Comparison of ENCODE assay signal across 13 cellular contexts in the genomic region with DNA sequence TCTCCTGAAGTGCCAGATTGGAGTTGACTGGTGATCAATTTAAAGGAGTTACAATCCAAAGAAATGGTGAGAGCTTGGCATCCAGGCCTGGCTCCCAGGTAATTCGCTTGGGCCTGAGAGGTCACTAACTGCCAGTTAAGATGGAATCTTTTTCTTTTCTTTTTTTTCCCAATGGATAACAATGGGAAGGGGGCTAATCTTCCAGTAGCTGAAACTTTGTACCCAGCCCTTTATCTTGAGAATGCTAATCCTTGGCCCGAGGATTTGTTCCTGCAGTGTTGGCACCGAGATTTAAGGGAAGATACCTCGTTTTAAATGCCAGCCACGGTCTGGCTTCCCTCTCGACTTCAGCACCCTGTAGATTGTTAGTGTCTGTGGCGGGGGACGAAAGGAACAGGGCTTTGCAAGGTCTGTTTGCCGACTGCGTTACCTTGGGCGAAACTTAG. TPM values are rescaled to one million over a fixed set of nuclear protein-coding genes. Genes with fewer than 3 reads are reported as not detected.
DNase-seq lines count a peak whose midpoint lies in the region; ATAC-seq and TF ChIP-seq lines count a peak whose summit lies in the region.
"Had no signal": no experiment of that assay in that cellular context is flagged by ENCODE, and none has a peak within 500 bp of the region (broad histone marks: within the 10 kb centered on the region; RNA-seq: fewer than 3 reads in every experiment).

No MANE protein-coding gene starts in this region.

- no peak overlapping the region for H2AFZ ChIP-seq in neural cell (ENCODE audit: low read depth, low read length)

- no peaks in the 10 kb centered on the region for H3K79me2 ChIP-seq in neural cell (replicated peaks; ENCODE audit: insufficient read depth, low read length)

- H3K27me3 Mint-ChIP-seq in endodermal cell (ENCODE audit: insufficient read depth) = peaks cover 84% of the 10 kb centered on the region

- no peak overlapping the region for H3K4me2 ChIP-seq in neural cell (ENCODE audit: low read length)

- TF ChIP-seq RAD21 in neural cell (conservative IDR thresholded peaks at IDR 0.05) = no peak

- no peak for TF ChIP-seq EP300 in neural cell (conservative IDR thresholded peaks at IDR 0.05; ENCODE audit: poor library complexity, severe bottlenecking)

- peak overlapping the region; percentile 76 for H3K27ac Mint-ChIP-seq in endodermal cell
- H3K27ac Mint-ChIP-seq: activated T-helper 2 cell treated with anti-CD3 and anti-CD28 coated beads, Interferon-gamma antibody, Interleukin-2, Interleukin-4, amounts not matched to agents 10 μg/mL and 5 μg/mL and 100 μg/mL, durations not matched to agents 14 hours and 24 hours and 36 hours; CD4-positive, alpha-beta memory T cell; stimulated activated memory B cell treated with anti-CD40 and anti-IgM and Interleukin-4, amounts not matched to agents 10 μg/mL and 1 μg/mL and 100 μg/mL, for 72 hours had no signal

- POLR2A ChIA-PET in A673 (lab: Charles Lee; ENCODE audit: low non-redundant PET) = interaction anchor here (0.7 kb wide), 1 partner anchor 264 kb away, joined by 4 read pairs; no protein-coding TSS in a partner anchor

- H3K9me3 Mint-ChIP-seq in endodermal cell = no peaks in the 10 kb centered on the region

- H3K4me3 ChIP-seq in A673 (ENCODE audit: low read depth, low read length, poor library complexity, severe bottlenecking) = peak overlapping the region; percentile 57
- H3K4me3 ChIP-seq in endodermal cell (ENCODE audit: low read length) = peak overlapping the region; percentile 82
- H3K4me3 ChIP-seq in neural cell (ENCODE audit: low read length) = no peak overlapping the region
- no peak overlapping the region for H3K4me3 ChIP-seq in left lung

- H3K27me3 ChIP-seq in A673 (replicated peaks; ENCODE audit: insufficient read depth, low read depth, low read length, poor library complexity) (peaks cover 14% of the 10 kb centered on the region), endodermal cell (ENCODE audit: control insufficient read depth, insufficient read depth, low read length, poor library complexity, severe bottlenecking) (peaks cover 80% of the 10 kb centered on the region), neural cell (ENCODE audit: insufficient read depth, low read depth, low read length) (peaks cover 100% of the 10 kb centered on the region), left lung (peaks cover 100% of the 10 kb centered on the region in 2 donors)

- H3K9me3 ChIP-seq in A673 (ENCODE audit: low read depth, low read length, poor library complexity, severe bottlenecking) = no peaks in the 10 kb centered on the region
- H3K9me3 ChIP-seq in endodermal cell (ENCODE audit: control insufficient read depth, low read length) = no peaks in the 10 kb centered on the region
- no peaks in the 10 kb centered on the region for H3K9me3 ChIP-seq in neural cell (ENCODE audit: low read length)
- H3K9me3 ChIP-seq in left lung = no peaks in the 10 kb centered on the region

- 0% methylated on average over 6 to 11 of the region's 11 CpGs for WGBS in endodermal cell (ENCODE audit: insufficient coverage in 1 of 2, insufficient read length in 1 of 2), 2 experiments

- H3K9ac ChIP-seq in endodermal cell (ENCODE audit: extremely low read depth, low read length, poor library complexity, severe bottlenecking) (peak overlapping the region; percentile 64), neural cell (ENCODE audit: low read length) (no peak overlapping the region)

- intact Hi-C loops in A673 (cut with micrococcal nuclease; ENCODE audit: unreplicated experiment) (loop anchor here (5.0 to 10.0 kb wide), 2 partner anchors 1299 to 1396 kb away; no protein-coding TSS in a partner anchor), left lung (cut with DNase I) (no loop called here)

- no peaks in the 10 kb centered on the region for H4K20me1 ChIP-seq in neural cell (ENCODE audit: insufficient read depth)

- no TSS peak for BruUV-seq in A673 (replicated peaks; lab: Mats Ljungman, UMichigan)

- H3K4me1 ChIP-seq in A673 (ENCODE audit: insufficient read depth, low read length, poor library complexity, severe bottlenecking) = no peaks in the 10 kb centered on the region
- H3K4me1 ChIP-seq in endodermal cell (ENCODE audit: control insufficient read depth, insufficient read depth, low read length) = peaks cover 7% of the 10 kb centered on the region
- peaks cover 9 to 19% of the 10 kb centered on the region in 2 donors for H3K4me1 ChIP-seq in left lung

- CTCF ChIA-PET in A673 (lab: Charles Lee) = no interaction called here

- no peaks in the 10 kb centered on the region for H3F3A ChIP-seq in neural cell (ENCODE audit: insufficient read depth, low read length, poor library complexity, severe bottlenecking)

- peaks cover 50% of the 10 kb centered on the region for H3K4me1 Mint-ChIP-seq in endodermal cell

- no peak overlapping the region for H3K27ac ChIP-seq in A673 (ENCODE audit: low read depth, low read length, poor library complexity, severe bottlenecking)
- H3K27ac ChIP-seq in endodermal cell (ENCODE audit: low read depth, low read length) = no peak overlapping the region
- no peak overlapping the region for H3K27ac ChIP-seq in neural cell (ENCODE audit: low read length)
- H3K27ac ChIP-seq in left lung = no peak overlapping the region
- H3K27ac ChIP-seq: dorsolateral prefrontal cortex had no signal

- peak overlapping the region; percentile 78 for H3K4me3 Mint-ChIP-seq in endodermal cell
- H3K4me3 Mint-ChIP-seq: CD4-positive, alpha-beta memory T cell; stimulated activated memory B cell treated with anti-CD40 and anti-IgM and Interleukin-4, amounts not matched to agents 10 μg/mL and 1 μg/mL and 100 μg/mL, for 72 hours had no signal

- no peak for TF ChIP-seq CTCF in A673 (conservative IDR thresholded peaks at IDR 0.05; ENCODE audit: low read depth, low read length)
- no peak for TF ChIP-seq CTCF in endodermal cell (conservative IDR thresholded peaks at IDR 0.05)
- no peak for TF ChIP-seq CTCF in neural cell (IDR thresholded peaks at IDR 0.05; ENCODE audit: poor library complexity, severe bottlenecking)
- no peak for TF ChIP-seq CTCF in left lung (IDR thresholded peaks at IDR 0.05)

- no peak for DNase-seq in A673 (ENCODE audit: low spot score)
- DNase-seq in HT-29 (ENCODE audit: low spot score) = peak; percentile 75
- DNase-seq in endodermal cell = no peak
- DNase-seq in left lung = no peak
- no peak for DNase-seq in AG08396 (ENCODE audit: low spot score)
- no peak for DNase-seq in globus pallidus (ENCODE audit: low spot score)
- no peak for DNase-seq in activated CD4-positive, alpha-beta T cell treated with anti-CD3 and anti-CD28 coated beads for 1 hour
- DNase-seq: CD4-positive, alpha-beta memory T cell; dorsolateral prefrontal cortex; NCI-H1092 treated with DMSO at 0.1 percent for 48 hours had no signal

- no peak for ATAC-seq in left lung
- ATAC-seq: stimulated activated memory B cell treated with anti-CD40 and anti-IgM and Interleukin-4, amounts not matched to agents 10 μg/mL and 1 μg/mL and 100 μg/mL, for 72 hours had no signal

- H3K36me3 Mint-ChIP-seq in endodermal cell (ENCODE audit: low read depth) = no peaks in the 10 kb centered on the region
- H3K36me3 Mint-ChIP-seq: stimulated activated memory B cell treated with anti-CD40 and anti-IgM and Interleukin-4, amounts not matched to agents 10 μg/mL and 1 μg/mL and 100 μg/mL, for 72 hours had no signal

- no peaks in the 10 kb centered on the region for H3K9me2 ChIP-seq in neural cell (ENCODE audit: insufficient read depth, low read length)

- H3K36me3 ChIP-seq in A673 (ENCODE audit: insufficient read depth, low read length, poor library complexity, severe bottlenecking) = no peaks in the 10 kb centered on the region
- no peaks in the 10 kb centered on the region for H3K36me3 ChIP-seq in endodermal cell (ENCODE audit: control insufficient read depth, insufficient read depth, low read length)
- H3K36me3 ChIP-seq in neural cell (ENCODE audit: insufficient read depth, low read length) = no peaks in the 10 kb centered on the region
- H3K36me3 ChIP-seq in left lung = no peaks in the 10 kb centered on the region

TF ChIP-seq in neural cell, 6 proteins besides CTCF, POLR2A, EP300 and RAD21:
- TF ChIP-seq POLR2AphosphoS5 (IDR thresholded peaks at IDR 0.05) (peak; percentile 6), SMC3 (conservative IDR thresholded peaks at IDR 0.05; ENCODE audit: poor library complexity) (no peak)
TF ChIP-seq in neural cell: peak in this region for 1.

RNA-seq across cellular contexts. Expression of a gene that starts 13.4 kb away (rescaled TPM):
- total RNA-seq in A673 (2021) (0.90 and 2.0 TPM in 2 replicates), endodermal cell (10 to 100 TPM; 28.8 to 32.7 TPM), left lung (not detected)
- total RNA-seq in HT-29 (2014; rRNA removed; shearing (Covaris generic)) = 8.6 and 10.3 TPM in 2 replicates
- polyA plus RNA-seq in endodermal cell (2013, experiment 1 of 2) = 27.2 TPM
- 34.7 TPM for polyA plus RNA-seq in endodermal cell (2013, experiment 2 of 2)
- not detected in 2 replicates for polyA plus RNA-seq in neural cell
- not detected in 2 replicates for polyA minus RNA-seq in neural cell
- total RNA-seq: activated T-helper 2 cell treated with anti-CD3 and anti-CD28 coated beads, Interferon-gamma antibody, Interleukin-2, Interleukin-4, amounts not matched to agents 10 μg/mL and 5 μg/mL and 100 μg/mL, durations not matched to agents 14 hours and 24 hours and 36 hours; CD4-positive, alpha-beta memory T cell; dorsolateral prefrontal cortex had no signal
- polyA plus RNA-seq: CD4-positive, alpha-beta memory T cell had no signal

Comparison
In these comparisons a context has a peak if more than half of its experiments do, and no peak if none do; other contexts are left out.
1. H3K4me3 ChIP-seq: peak in A673 (single experiment) and endodermal cell (single experiment); none in neural cell (single experiment) and left lung (0 of 2).